1 cellular context compared by ENCODE assay signal in genomic region chr5:15577831-15578230, GRCh38.
TF ChIP-seq lines count a peak whose summit lies in the region.

No MANE protein-coding gene starts in this region.

TF ChIP-seq in H1, 55 proteins besides CTCF, POLR2A, EP300 and RAD21 (continued from another document):
- TF ChIP-seq CEBPB (IDR thresholded peaks at IDR 0.05; ENCODE audit: low read depth, low read length), result no peak
- TF ChIP-seq EGR1 (IDR thresholded peaks at IDR 0.05; ENCODE audit: borderline replicate concordance, low read depth, low read length), result no peak
- TF ChIP-seq HDAC6 (IDR thresholded peaks at IDR 0.05; ENCODE audit: low read depth, low read length), result no peak
- TF ChIP-seq SAP30 (IDR thresholded peaks at IDR 0.05; ENCODE audit: insufficient read depth, insufficient replicate concordance, low read length), result no peak
- TF ChIP-seq SRF (IDR thresholded peaks at IDR 0.05; ENCODE audit: low read depth, low read length), result no peak
- no peak for TF ChIP-seq FOSL1 (IDR thresholded peaks at IDR 0.05; ENCODE audit: insufficient read depth, low read depth, low read length)
